ENCODE assay signal across 17 cellular contexts in genomic region chr5:81817086-81817485, GRCh38.
"Had no signal": no experiment of that assay in that cellular context is flagged by ENCODE, and none has a peak within 500 bp of the region (broad histone marks: within the 10 kb centered on the region; RNA-seq: fewer than 3 reads in every experiment).

No MANE protein-coding gene starts in this region.

- H3K27ac ChIP-seq: foreskin keratinocyte, hepatocyte, left ventricle myocardium inferior, lower lobe of right lung, ovary, psoas muscle had no signal

- H3K27me3 Mint-ChIP-seq: dendritic cell treated with granulocyte-macrophage colony-stimulating factor and Interleukin-4, amounts not matched to agents 40 ng/mL and 50 ng/mL, for 4 days; stimulated activated naive B cell treated with anti-CD40 and anti-IgM and Interleukin-4, amounts not matched to agents 10 μg/mL and 1 μg/mL and 100 μg/mL, for 72 hours had no signal

- H3K4me2 ChIP-seq: hepatocyte had no signal

- H3K36me3 Mint-ChIP-seq: stimulated activated naive B cell treated with anti-CD40 and anti-IgM and Interleukin-4, amounts not matched to agents 10 μg/mL and 1 μg/mL and 100 μg/mL, for 72 hours had no signal

- H3K4me3 Mint-ChIP-seq: dendritic cell treated with granulocyte-macrophage colony-stimulating factor and Interleukin-4, amounts not matched to agents 40 ng/mL and 50 ng/mL, for 4 days; naive B cell; neural crest cell; stimulated activated naive B cell treated with anti-CD40 and anti-IgM and Interleukin-4, amounts not matched to agents 10 μg/mL and 1 μg/mL and 100 μg/mL, for 72 hours had no signal

- H3K9me3 ChIP-seq: left ventricle myocardium inferior, lower lobe of right lung, ovary, psoas muscle had no signal

- DNase-seq: cerebellar nuclear complex; foreskin keratinocyte; kidney; left cardiac atrium; left ventricle myocardium inferior; lower lobe of right lung; mesenchymal stem cell; naive B cell; ovary; psoas muscle; stimulated activated CD4-positive, alpha-beta T cell treated with anti-CD3 and anti-CD28 coated beads, Interleukin-2, amount 100 ng/mL, for 24 hours; stimulated activated CD4-positive, alpha-beta T cell treated with anti-CD3 and anti-CD28 coated beads, Interleukin-4, amount 100 ng/mL, for 4 hours; stimulated activated naive B cell treated with anti-CD40 and anti-IgM and Interleukin-4, amounts not matched to agents 10 μg/mL and 1 μg/mL and 100 μg/mL, for 72 hours; trophoblast cell had no signal

- H3K27ac Mint-ChIP-seq: dendritic cell treated with granulocyte-macrophage colony-stimulating factor and Interleukin-4, amounts not matched to agents 40 ng/mL and 50 ng/mL, for 4 days; naive B cell; stimulated activated naive B cell treated with anti-CD40 and anti-IgM and Interleukin-4, amounts not matched to agents 10 μg/mL and 1 μg/mL and 100 μg/mL, for 72 hours had no signal

- H3K27me3 ChIP-seq: foreskin keratinocyte, hepatocyte, ovary had no signal

- H3K4me1 Mint-ChIP-seq: neural crest cell; stimulated activated naive B cell treated with anti-CD40 and anti-IgM and Interleukin-4, amounts not matched to agents 10 μg/mL and 1 μg/mL and 100 μg/mL, for 72 hours had no signal

- H3K36me3 ChIP-seq: left ventricle myocardium inferior, lower lobe of right lung, ovary had no signal

- H3K9me3 Mint-ChIP-seq: dendritic cell treated with granulocyte-macrophage colony-stimulating factor and Interleukin-4, amounts not matched to agents 40 ng/mL and 50 ng/mL, for 4 days; neural crest cell had no signal

- H3K4me3 ChIP-seq: hepatocyte, left ventricle myocardium inferior, lower lobe of right lung, ovary, psoas muscle had no signal

- H2AFZ ChIP-seq: hepatocyte had no signal

- H3K4me1 ChIP-seq: left ventricle myocardium inferior, lower lobe of right lung had no signal

- H3K79me2 ChIP-seq: hepatocyte had no signal
